18 cellular contexts compared by ENCODE assay signal in genomic region chr1:69551476-69552324, GRCh38. TPM values are rescaled to one million over a fixed set of nuclear protein-coding genes. Genes with fewer than 3 reads are reported as not detected.
DNase-seq lines count a peak whose midpoint lies in the region; ATAC-seq lines count a peak whose summit lies in the region.
"Had no signal": no experiment of that assay in that cellular context is flagged by ENCODE, and none has a peak within 500 bp of the region (broad histone marks: within the 10 kb centered on the region; RNA-seq: fewer than 3 reads in every experiment).

No MANE protein-coding gene starts in this region.

- no peaks in the 10 kb centered on the region for H3K27me3 ChIP-seq in neuronal stem cell (ENCODE audit: control insufficient read depth in 3 of 3, insufficient read depth in 3 of 3, low read depth in 1 of 3, low read length in 3 of 3)
- H3K27me3 ChIP-seq: BLaER1 had no signal

- H2BK5ac ChIP-seq in neuronal stem cell (ENCODE audit: low read length), result no peak overlapping the region

- no peak overlapping the region for H3K14ac ChIP-seq in neuronal stem cell (ENCODE audit: low read length)

- DNase-seq in LHCN-M2 (ENCODE audit: low read depth) (peak; percentile 24), NCI-H524 (lab: John Stamatoyannopoulos, UW) (peak; percentile 49 to 88), SK-N-DZ (ENCODE audit: low spot score) (peak; percentile 76), neuronal stem cell (ENCODE audit: low spot score) (no peak), nucleus accumbens (lab: John Stamatoyannopoulos, UW) (no peak)
- DNase-seq in activated effector memory CD4-positive, alpha-beta T cell treated with Interleukin-2 at 50 U/mL for 16 hours, result no peak
- DNase-seq: COR-L47, GOT3, NCI-H1105, NCI-H2029, NCI-H226, NCI-H69, SHP77, T-helper 17 cell had no signal

- no peaks in the 10 kb centered on the region for H3K9me3 ChIP-seq in neuronal stem cell (replicated peaks in 1 of 2; ENCODE audit: control insufficient read depth in 2 of 2, insufficient read depth in 1 of 2, low read depth in 1 of 2, low read length in 2 of 2)
- H3K9me3 ChIP-seq: BLaER1 had no signal

- H3K27ac ChIP-seq in neuronal stem cell (replicated peaks; ENCODE audit: low read length), result no peak overlapping the region
- H3K27ac ChIP-seq: BLaER1 had no signal

- no peak overlapping the region for H3K18ac ChIP-seq in neuronal stem cell (ENCODE audit: low read length)

- peak overlapping the region; percentile 35 for H2AFZ ChIP-seq in neuronal stem cell (ENCODE audit: low read length)

- no peak overlapping the region for H3K23ac ChIP-seq in neuronal stem cell (ENCODE audit: low read depth, low read length, poor library complexity)

- no peaks in the 10 kb centered on the region for H3K36me3 ChIP-seq in neuronal stem cell (replicated peaks in 1 of 2; ENCODE audit: control insufficient read depth in 2 of 2, insufficient read depth in 2 of 2, low read length in 2 of 2)
- H3K36me3 ChIP-seq: BLaER1 had no signal

- H3K4me3 ChIP-seq in neuronal stem cell (ENCODE audit: low read length in 2 of 2), result no peak overlapping the region
- H3K4me3 ChIP-seq: BLaER1 had no signal

- no peak overlapping the region for H4K91ac ChIP-seq in neuronal stem cell (ENCODE audit: low read depth, low read length, poor library complexity)

- no peaks in the 10 kb centered on the region for H3K79me1 ChIP-seq in neuronal stem cell (ENCODE audit: low read depth, low read length)

- no peak overlapping the region for H3K4me2 ChIP-seq in neuronal stem cell (ENCODE audit: insufficient read depth, low read length, poor library complexity, severe bottlenecking)
- H3K4me2 ChIP-seq: BLaER1 had no signal

- ATAC-seq in GM21825 (IDR thresholded peaks at IDR 0.05; ENCODE audit: unreplicated experiment), result no peak
- ATAC-seq: Panc1, T-helper 17 cell had no signal

- H2BK120ac ChIP-seq in neuronal stem cell (ENCODE audit: low read depth, low read length), result no peak overlapping the region

- WGBS in neuronal stem cell (ENCODE audit: extremely low coverage in 2 of 2, insufficient read length in 2 of 2, insufficient replicate concordance in 1 of 2), 2 donors, result no CpG with 5 or more reads among the region's 8 CpGs

- H3K9ac ChIP-seq in neuronal stem cell (ENCODE audit: low read depth, low read length, poor library complexity), result no peak overlapping the region
- H3K9ac ChIP-seq: BLaER1 had no signal

- no peaks in the 10 kb centered on the region for H3K4me1 ChIP-seq in neuronal stem cell (ENCODE audit: control insufficient read depth in 2 of 2, insufficient read depth in 1 of 2, low read depth in 1 of 2, low read length in 2 of 2)
- H3K4me1 ChIP-seq: BLaER1 had no signal

- no peak overlapping the region for H2AK5ac ChIP-seq in neuronal stem cell (ENCODE audit: low read depth, low read length)

- no peak overlapping the region for H2BK12ac ChIP-seq in neuronal stem cell (ENCODE audit: low read length)

- no peak overlapping the region for H2BK15ac ChIP-seq in neuronal stem cell (ENCODE audit: low read length)

- H4K8ac ChIP-seq in neuronal stem cell (ENCODE audit: low read depth, low read length), result no peak overlapping the region

- no peak overlapping the region for H3K4ac ChIP-seq in neuronal stem cell (ENCODE audit: low read length)

RNA-seq across cellular contexts. Expression of gene LRRC7, which starts 16.0 kb away (rescaled TPM):
- total RNA-seq in LHCN-M2 (2014; rRNA removed), result 0.45 and 0.80 TPM in 2 replicates
- polyA plus RNA-seq in LHCN-M2 (2012), result 0.13 TPM
- polyA plus RNA-seq in SK-N-DZ (2014; cell fraction: cytosol; rRNA removed), result 0.06 and 0.25 TPM in 2 replicates
- polyA plus RNA-seq in SK-N-DZ (2014; cell fraction: nucleus; rRNA removed), result 0.06 and 0.34 TPM in 2 replicates
- 0.07 TPM for polyA plus RNA-seq in neuronal stem cell (2013, experiment 1 of 2)
- polyA plus RNA-seq in neuronal stem cell (2013, experiment 2 of 2), result 0.11 TPM
- total RNA-seq: MCF 10A, T-helper 17 cell had no signal

Comparison
In these comparisons a context has a peak if more than half of its experiments do, and no peak if none do; other contexts are left out.
1. DNase-seq: peak in LHCN-M2 (single experiment), NCI-H524 (2 of 2) and SK-N-DZ (single experiment); none in neuronal stem cell (single experiment), nucleus accumbens (0 of 56) and activated effector memory CD4-positive, alpha-beta T cell treated with Interleukin-2 at 50 U/mL for 16 hours (single experiment).